In the genomic region with DNA sequence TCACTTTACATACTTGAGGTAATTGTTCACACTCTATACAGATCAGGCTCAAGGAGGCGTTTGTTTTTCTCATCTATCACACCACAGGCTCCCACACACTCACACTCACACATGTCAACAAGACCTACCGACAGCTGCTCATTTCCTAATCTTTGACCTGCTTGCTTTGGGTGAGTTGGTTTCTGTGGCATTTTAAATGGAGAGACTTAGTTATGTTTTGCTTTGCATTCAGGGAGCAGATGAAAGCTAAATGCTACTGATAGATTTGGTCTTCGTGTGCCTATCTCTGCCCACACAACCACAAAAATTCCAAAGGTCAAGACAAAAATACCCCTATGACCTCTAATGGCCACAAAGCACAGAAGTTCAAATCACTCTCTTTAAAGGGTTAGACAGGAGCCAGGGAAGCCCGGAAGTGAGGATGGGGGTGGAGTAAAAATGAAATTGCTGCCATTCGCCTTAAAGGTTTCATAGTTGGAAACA, we compare ENCODE assay signal across 7 cellular contexts.
DNase-seq lines count a peak whose midpoint lies in the region; ATAC-seq lines count a peak whose summit lies in the region.

No MANE protein-coding gene starts in this region.

- ATAC-seq in GM18868 (IDR thresholded peaks at IDR 0.05; ENCODE audit: unreplicated experiment) (peak; percentile 80), GM21576 (IDR thresholded peaks at IDR 0.05; ENCODE audit: unreplicated experiment) (peak; percentile 70), HG03575 (IDR thresholded peaks at IDR 0.05; ENCODE audit: extremely low read depth, insufficient number of reproducible peaks, low FRiP score, unreplicated experiment) (peak; percentile 62)

- peak; percentile 5 for DNase-seq in kidney glomerular epithelial cell (lab: John Stamatoyannopoulos, UW)
- DNase-seq in NCI-H345 (lab: John Stamatoyannopoulos, UW): no peak
- no peak for DNase-seq in nucleus accumbens (lab: John Stamatoyannopoulos, UW)
- DNase-seq in RPMI8226: no peak
